Comparison of ENCODE assay signal across 24 cellular contexts in the genomic region with DNA sequence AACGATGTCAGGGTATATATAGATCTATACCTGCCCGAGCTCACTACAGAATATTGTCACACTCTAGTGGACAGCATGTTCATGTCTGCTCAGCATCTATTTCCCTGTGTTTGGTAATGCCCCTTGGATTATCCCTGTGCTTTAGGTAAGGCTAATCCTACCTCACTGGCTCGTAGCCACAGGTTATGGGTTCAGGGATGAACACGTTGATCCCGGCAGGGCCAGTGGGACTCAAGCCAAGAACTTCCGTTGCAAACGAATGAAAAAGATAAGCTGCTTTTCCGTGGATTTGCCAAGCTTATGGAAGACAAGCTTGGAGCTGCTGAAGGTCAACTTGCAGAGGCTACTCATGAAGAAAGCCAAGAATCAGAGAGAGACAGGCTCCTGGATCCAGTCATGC.
"Had no signal": no experiment of that assay in that cellular context is flagged by ENCODE, and none has a peak within 500 bp of the region (broad histone marks: within the 10 kb centered on the region; RNA-seq: fewer than 3 reads in every experiment).

No MANE protein-coding gene starts in this region.

- H3K27ac ChIP-seq: left ventricle myocardium inferior, pancreas, prostate gland, skin epidermis, suprapubic skin, transverse colon, upper lobe of left lung, vagina had no signal

- DNase-seq: islet precursor cell; left ventricle myocardium inferior; mesendoderm; midbrain; mucosa of descending colon; naive thymus-derived CD4-positive, alpha-beta T cell; pancreas; posterior cingulate gyrus; retina; right cardiac atrium; stimulated activated CD4-positive, alpha-beta T cell treated with anti-CD3 and anti-CD28 coated beads, Interleukin-12 subunit alpha, Interleukin-12 subunit beta, amount 100 ng/mL, for 4 hours; stimulated activated CD4-positive, alpha-beta T cell treated with anti-CD3 and anti-CD28 coated beads, Interleukin-15, amount 100 ng/mL, for 24 hours; stimulated activated CD4-positive, alpha-beta T cell treated with anti-CD3 and anti-CD28 coated beads, Interleukin-4, amount 100 ng/mL, for 24 hours; stimulated activated naive CD4-positive, alpha-beta T cell; transverse colon; upper lobe of left lung had no signal

- ATAC-seq: mucosa of descending colon; naive thymus-derived CD4-positive, alpha-beta T cell; natural killer cell treated with Interleukin-12 subunit alpha and Interleukin-12 subunit beta and Interleukin-15 and Interleukin-18, amount 100 ng/mL, for 72 hours; pancreas; right cardiac atrium; sciatic nerve; stimulated activated effector memory CD8-positive, alpha-beta T cell treated with anti-CD3 and anti-CD28 coated beads, Interleukin-12 subunit alpha, Interleukin-12 subunit beta, amount 100 ng/mL, for 72 hours had no signal

- FAIRE-seq: pancreas had no signal

- H3K27me3 ChIP-seq: suprapubic skin, transverse colon, upper lobe of left lung, vagina had no signal

- H3K36me3 ChIP-seq: left ventricle myocardium inferior, pancreas, prostate gland, suprapubic skin, transverse colon, upper lobe of left lung, vagina had no signal

- H3K9me3 ChIP-seq: left ventricle myocardium inferior, mucosa of descending colon, pancreas, prostate gland, suprapubic skin, transverse colon, upper lobe of left lung, vagina had no signal

- H3K4me1 ChIP-seq: left ventricle myocardium inferior, pancreas, prostate gland, suprapubic skin, transverse colon, upper lobe of left lung, vagina had no signal

- H3K4me3 ChIP-seq: left ventricle myocardium inferior, lung, mucosa of descending colon, pancreas, prostate gland, skin epidermis, suprapubic skin, transverse colon, upper lobe of left lung, vagina had no signal
